In genomic region chr9:78028926-78029325, GRCh38 we compare ENCODE assay signal across 10 cellular contexts. TPM values are rescaled to one million over a fixed set of nuclear protein-coding genes. Genes with fewer than 3 reads are reported as not detected.
DNase-seq lines count a peak whose midpoint lies in the region; ATAC-seq, FAIRE-seq and TF ChIP-seq lines count a peak whose summit lies in the region.
"Had no signal": no experiment of that assay in that cellular context is flagged by ENCODE, and none has a peak within 500 bp of the region (broad histone marks: within the 10 kb centered on the region; RNA-seq: fewer than 3 reads in every experiment).

No MANE protein-coding gene starts in this region.

- H3K9me3 Mint-ChIP-seq in activated CD4-positive, alpha-beta T cell treated with anti-CD3 and anti-CD28 coated beads, Interleukin-2, amount 10 ng/mL, durations not matched to agents 24 days and 14 days = no peaks in the 10 kb centered on the region
- H3K9me3 Mint-ChIP-seq: activated B cell treated with CpG ODN at 0.5 μM for 24 hours had no signal

- H3K27ac ChIP-seq in adrenal gland (peak overlapping the region in 4 of 5 donors; percentile 30 to 98 (median 64)), left lung (peak overlapping the region; percentile 95), thoracic aorta (peak overlapping the region in 1 of 2 donors; percentile 96), small intestine (ENCODE audit: low read depth in 1 of 2, low read length in 1 of 2) (peak overlapping the region in 1 of 2 donors; percentile 63)

- no peak for FAIRE-seq in small intestine (lab: Jason Lieb, UNC)

- H3K4me1 Mint-ChIP-seq in activated CD4-positive, alpha-beta T cell treated with anti-CD3 and anti-CD28 coated beads, Interleukin-2, amount 10 ng/mL, durations not matched to agents 24 days and 14 days = peaks cover 39% of the 10 kb centered on the region

- TF ChIP-seq CTCF in adrenal gland (IDR thresholded peaks at IDR 0.05) (no peak), left lung (IDR thresholded peaks at IDR 0.05) (no peak), thoracic aorta (IDR thresholded peaks at IDR 0.05) (no peak)

- H3K36me3 Mint-ChIP-seq in activated CD4-positive, alpha-beta T cell treated with anti-CD3 and anti-CD28 coated beads, Interleukin-2, amount 10 ng/mL, durations not matched to agents 24 days and 14 days (ENCODE audit: low read depth) = peaks cover 6% of the 10 kb centered on the region

- H3K27ac Mint-ChIP-seq in activated CD4-positive, alpha-beta T cell treated with anti-CD3 and anti-CD28 coated beads, Interleukin-2, amount 10 ng/mL, durations not matched to agents 24 days and 14 days = no peak overlapping the region
- H3K27ac Mint-ChIP-seq: activated B cell treated with CpG ODN at 0.5 μM for 24 hours, B cell had no signal

- TF ChIP-seq POLR2A in adrenal gland (IDR thresholded peaks at IDR 0.05) = no peak

- no peaks in the 10 kb centered on the region for H3K27me3 Mint-ChIP-seq in activated CD4-positive, alpha-beta T cell treated with anti-CD3 and anti-CD28 coated beads, Interleukin-2, amount 10 ng/mL, durations not matched to agents 24 days and 14 days

- H3K27me3 ChIP-seq in adrenal gland = no peaks in the 10 kb centered on the region
- no peaks in the 10 kb centered on the region for H3K27me3 ChIP-seq in left lung
- H3K27me3 ChIP-seq in thoracic aorta (replicated peaks; ENCODE audit: insufficient read depth) = no peaks in the 10 kb centered on the region
- H3K27me3 ChIP-seq in small intestine (ENCODE audit: control insufficient read depth in 2 of 2, insufficient read depth in 2 of 2, low read length in 2 of 2) = no peaks in the 10 kb centered on the region

- H3K36me3 ChIP-seq in adrenal gland (replicated peaks in 1 of 2) (no peaks in the 10 kb centered on the region), left lung (no peaks in the 10 kb centered on the region), thoracic aorta (no peaks in the 10 kb centered on the region), small intestine (ENCODE audit: control insufficient read depth in 2 of 2, insufficient read depth in 2 of 2, low read length in 2 of 2) (no peaks in the 10 kb centered on the region)

- peaks cover 16 to 58% of the 10 kb centered on the region in 2 donors for H3K4me1 ChIP-seq in adrenal gland (replicated peaks in 1 of 2)
- peaks cover 30 to 65% of the 10 kb centered on the region in 2 donors for H3K4me1 ChIP-seq in left lung
- H3K4me1 ChIP-seq in thoracic aorta (ENCODE audit: control insufficient read depth in 1 of 2, low read depth in 2 of 2) = peaks cover 38 to 54% of the 10 kb centered on the region in 2 donors
- peaks cover 0 to 5% of the 10 kb centered on the region in 2 donors for H3K4me1 ChIP-seq in small intestine (ENCODE audit: control insufficient read depth in 2 of 2, insufficient read depth in 1 of 2, low read depth in 1 of 2, low read length in 1 of 2)

- WGBS in adrenal gland, 4 donors = 62 to 71% (median 67%) methylated on average over 1 of the region's 1 CpG
- WGBS in small intestine, 3 donors = 70 to 91% (median 87%) methylated on average over 1 of the region's 1 CpG

- no peaks in the 10 kb centered on the region for H3K9me3 ChIP-seq in adrenal gland (replicated peaks in 1 of 3)
- H3K9me3 ChIP-seq in left lung = no peaks in the 10 kb centered on the region
- H3K9me3 ChIP-seq in thoracic aorta = no peaks in the 10 kb centered on the region
- no peaks in the 10 kb centered on the region for H3K9me3 ChIP-seq in small intestine (ENCODE audit: control insufficient read depth, low read depth)

- H3K4me3 Mint-ChIP-seq in activated CD4-positive, alpha-beta T cell treated with anti-CD3 and anti-CD28 coated beads, Interleukin-2, amount 10 ng/mL, durations not matched to agents 24 days and 14 days = peak overlapping the region; percentile 99

- peak overlapping the region in 1 of 4 donors; percentile 96 for H3K4me3 ChIP-seq in adrenal gland
- peak overlapping the region; percentile 59 to 87 for H3K4me3 ChIP-seq in left lung
- H3K4me3 ChIP-seq in thoracic aorta = peak overlapping the region; percentile 96
- H3K4me3 ChIP-seq in small intestine (ENCODE audit: low read depth in 1 of 2, low read length in 2 of 2) = no peak overlapping the region

- DNase-seq in activated CD4-positive, alpha-beta T cell treated with anti-CD3 and anti-CD28 coated beads, Interleukin-2, amount 10 ng/mL, durations not matched to agents 24 days and 14 days = no peak
- no peak for DNase-seq in activated CD4-positive, alpha-beta T cell treated with anti-CD3 and anti-CD28 coated beads, Interleukin-2, amount 50 U/mL, for 48 hours
- DNase-seq in adrenal gland = no peak
- DNase-seq in left lung = no peak
- no peak for DNase-seq in thoracic aorta (ENCODE audit: low spot score)
- DNase-seq in stimulated activated CD4-positive, alpha-beta T cell treated with anti-CD3 and anti-CD28 coated beads, Interleukin-4, amount 100 ng/mL, for 24 hours = no peak
- DNase-seq in small intestine = no peak
- DNase-seq: activated B cell treated with CpG ODN at 0.5 μM for 24 hours had no signal

- intact Hi-C loops in activated CD4-positive, alpha-beta T cell treated with anti-CD3 and anti-CD28 coated beads, Interleukin-2, amount 10 ng/mL, durations not matched to agents 24 days and 14 days (cut with micrococcal nuclease) = no loop called here
- intact Hi-C loops in adrenal gland (cut with DNase I) (no loop called here), left lung (cut with DNase I) (no loop called here)

- ATAC-seq in left lung (no peak), thoracic aorta (ENCODE audit: insufficient number of reproducible peaks, low FRiP score, low read depth) (no peak), HG02938 (IDR thresholded peaks at IDR 0.05; ENCODE audit: unreplicated experiment) (no peak)

RNA-seq across cellular contexts. Expression of gene GNAQ, which starts 2.7 kb away (rescaled TPM):
- 22.7 and 26.3 TPM in 2 replicates for total RNA-seq in activated CD4-positive, alpha-beta T cell treated with anti-CD3 and anti-CD28 coated beads, Interleukin-2, amount 10 ng/mL, durations not matched to agents 24 days and 14 days
- total RNA-seq in adrenal gland = 10 to 100 TPM; 36.3 to 71.7 (median 51.6) TPM
- polyA plus RNA-seq in adrenal gland = 10 to 100 TPM; 15.8 to 44.2 (median 24.6) TPM
- 10 to 100 TPM; 82.1 to 95.5 TPM for total RNA-seq in left lung
- 10 to 100 TPM; 46.0 to 58.8 TPM for total RNA-seq in thoracic aorta
- polyA plus RNA-seq in small intestine = 10 to 100 TPM in 2 of 3 donors, 1 to 10 TPM in 1; 10.0 to 16.1 (median 15.0) TPM

Comparison
In these comparisons a context has a peak if more than half of its experiments do, and no peak if none do; other contexts are left out.
1. H3K4me3 ChIP-seq: peak in left lung (2 of 2) and thoracic aorta (single experiment); none in small intestine (0 of 2).